In the genomic region with DNA sequence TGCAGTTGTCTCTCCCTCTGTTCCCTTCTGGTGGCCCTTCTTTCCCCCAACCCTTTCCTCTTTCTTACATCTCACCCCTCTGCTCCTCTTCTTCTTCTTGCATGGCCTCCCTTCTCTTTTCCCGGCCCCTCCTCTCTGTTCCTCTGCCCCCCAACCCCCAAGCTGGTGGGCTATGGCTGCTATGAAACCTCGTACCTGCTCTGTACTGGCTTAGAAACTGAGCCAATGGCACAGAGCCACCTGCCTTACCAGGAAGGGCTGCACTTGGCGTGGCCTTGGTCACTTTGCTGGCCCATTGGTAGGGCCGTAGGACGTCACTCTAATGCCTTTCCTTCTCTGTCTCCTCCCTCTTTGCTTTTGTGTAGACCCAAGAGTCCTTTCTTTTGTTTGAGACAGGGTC, we compare ENCODE assay signal across 18 cellular contexts.
DNase-seq lines count a peak whose midpoint lies in the region; ATAC-seq and TF ChIP-seq lines count a peak whose summit lies in the region.
"Had no signal": no experiment of that assay in that cellular context is flagged by ENCODE, and none has a peak within 500 bp of the region (broad histone marks: within the 10 kb centered on the region; RNA-seq: fewer than 3 reads in every experiment).

No MANE protein-coding gene starts in this region.

- no peak for TF ChIP-seq CTCF in upper lobe of left lung (IDR thresholded peaks at IDR 0.05)
- TF ChIP-seq CTCF in progenitor cell of endocrine pancreas (IDR thresholded peaks at IDR 0.05; ENCODE audit: unreplicated experiment), result no peak

- no peaks in the 10 kb centered on the region for H3K9me3 Mint-ChIP-seq in activated naive CD4-positive, alpha-beta T cell treated with anti-CD3 and anti-CD28 coated beads, Interleukin-2, amount 50 U/mL, for 72 hours
- H3K9me3 Mint-ChIP-seq in activated T-helper 1 cell treated with anti-CD3 and anti-CD28 coated beads, Interleukin-12 subunit alpha, Interleukin-12 subunit beta, Interleukin-2, Interleukin-4 antibody, amounts not matched to agents 30 ng/mL and 10 ng/mL and 1 ng/mL, durations not matched to agents 14 hours and 24 hours and 36 hours, result no peaks in the 10 kb centered on the region
- H3K9me3 Mint-ChIP-seq in naive B cell, result no peaks in the 10 kb centered on the region
- H3K9me3 Mint-ChIP-seq in progenitor cell of endocrine pancreas (ENCODE audit: low read depth), result no peaks in the 10 kb centered on the region
- H3K9me3 Mint-ChIP-seq: nephron had no signal

- no peak for TF ChIP-seq EP300 in upper lobe of left lung (IDR thresholded peaks at IDR 0.05)

- H3K4me1 ChIP-seq in upper lobe of left lung, result peaks cover 68 to 82% (median 70%) of the 10 kb centered on the region in 4 donors

- peaks cover 0 to 6% of the 10 kb centered on the region in 2 donors for H3K36me3 Mint-ChIP-seq in activated naive CD4-positive, alpha-beta T cell treated with anti-CD3 and anti-CD28 coated beads, Interleukin-2, amount 50 U/mL, for 72 hours
- peaks cover 19% of the 10 kb centered on the region for H3K36me3 Mint-ChIP-seq in activated T-helper 1 cell treated with anti-CD3 and anti-CD28 coated beads, Interleukin-12 subunit alpha, Interleukin-12 subunit beta, Interleukin-2, Interleukin-4 antibody, amounts not matched to agents 30 ng/mL and 10 ng/mL and 1 ng/mL, durations not matched to agents 14 hours and 24 hours and 36 hours (ENCODE audit: low read depth)
- H3K36me3 Mint-ChIP-seq in naive B cell, result peaks cover 0 to 4% of the 10 kb centered on the region in 2 donors
- H3K36me3 Mint-ChIP-seq in progenitor cell of endocrine pancreas (ENCODE audit: insufficient read depth), result peaks cover 4% of the 10 kb centered on the region

- H3K4me3 Mint-ChIP-seq in activated T-helper 1 cell treated with anti-CD3 and anti-CD28 coated beads, Interleukin-12 subunit alpha, Interleukin-12 subunit beta, Interleukin-2, Interleukin-4 antibody, amounts not matched to agents 30 ng/mL and 10 ng/mL and 1 ng/mL, durations not matched to agents 14 hours and 24 hours and 36 hours, result no peak overlapping the region
- H3K4me3 Mint-ChIP-seq in naive B cell (peak overlapping the region in 5 of 8 donors; percentile 16 to 70 (median 54)), progenitor cell of endocrine pancreas (ENCODE audit: low read depth) (no peak overlapping the region)
- H3K4me3 Mint-ChIP-seq: nephron had no signal

- H3K4me3 ChIP-seq in upper lobe of left lung (no peak overlapping the region), H7 (ENCODE audit: insufficient read depth, low read depth, low read length) (no peak overlapping the region)
- H3K4me3 ChIP-seq: adrenal gland, dorsolateral prefrontal cortex, GM12878, MG63 had no signal

- peaks cover 58% of the 10 kb centered on the region for H3K4me1 Mint-ChIP-seq in activated T-helper 1 cell treated with anti-CD3 and anti-CD28 coated beads, Interleukin-12 subunit alpha, Interleukin-12 subunit beta, Interleukin-2, Interleukin-4 antibody, amounts not matched to agents 30 ng/mL and 10 ng/mL and 1 ng/mL, durations not matched to agents 14 hours and 24 hours and 36 hours (ENCODE audit: low read depth)
- H3K4me1 Mint-ChIP-seq in naive B cell (peaks cover 57 to 70% (median 66%) of the 10 kb centered on the region in 3 donors), progenitor cell of endocrine pancreas (ENCODE audit: low read depth) (peaks cover 29% of the 10 kb centered on the region)

- DNase-seq in activated naive CD4-positive, alpha-beta T cell treated with anti-CD3 and anti-CD28 coated beads, Interleukin-2, amount 50 U/mL, for 72 hours (ENCODE audit: low spot score in 2 of 2), result no peak
- DNase-seq in activated naive CD4-positive, alpha-beta T cell treated with Interleukin-2 at 50 U/mL for 16 hours, result no peak
- DNase-seq in activated T-helper 1 cell treated with anti-CD3 and anti-CD28 coated beads, Interleukin-12 subunit alpha, Interleukin-12 subunit beta, Interleukin-2, Interleukin-4 antibody, amounts not matched to agents 30 ng/mL and 10 ng/mL and 1 ng/mL, durations not matched to agents 14 hours and 24 hours and 36 hours (ENCODE audit: low spot score), result no peak
- DNase-seq in naive B cell, result no peak
- DNase-seq in upper lobe of left lung, result no peak
- DNase-seq in islet precursor cell, result no peak
- no peak for DNase-seq in progenitor cell of endocrine pancreas (ENCODE audit: low spot score, unreplicated experiment)
- no peak for DNase-seq in H7
- DNase-seq: activated CD4-positive, alpha-beta T cell treated with anti-CD3 and anti-CD28 coated beads for 48 hours; DND-41; dorsolateral prefrontal cortex; foreskin melanocyte; kidney glomerular epithelial cell; MG63; small intestine had no signal

- H3K27ac Mint-ChIP-seq in activated naive CD4-positive, alpha-beta T cell treated with anti-CD3 and anti-CD28 coated beads, Interleukin-2, amount 50 U/mL, for 72 hours, result peak overlapping the region; percentile 36 to 53
- H3K27ac Mint-ChIP-seq in activated T-helper 1 cell treated with anti-CD3 and anti-CD28 coated beads, Interleukin-12 subunit alpha, Interleukin-12 subunit beta, Interleukin-2, Interleukin-4 antibody, amounts not matched to agents 30 ng/mL and 10 ng/mL and 1 ng/mL, durations not matched to agents 14 hours and 24 hours and 36 hours, result peak overlapping the region; percentile 82
- H3K27ac Mint-ChIP-seq in naive B cell (peak overlapping the region in 5 of 6 donors; percentile 53 to 93 (median 84)), progenitor cell of endocrine pancreas (no peak overlapping the region)

- intact Hi-C loops in activated T-helper 1 cell treated with anti-CD3 and anti-CD28 coated beads, Interleukin-12 subunit alpha, Interleukin-12 subunit beta, Interleukin-2, Interleukin-4 antibody, amounts not matched to agents 30 ng/mL and 10 ng/mL and 1 ng/mL, durations not matched to agents 14 hours and 24 hours and 36 hours (cut with micrococcal nuclease), result no loop called here

- no peaks in the 10 kb centered on the region for H3K27me3 ChIP-seq in upper lobe of left lung
- no peaks in the 10 kb centered on the region for H3K27me3 ChIP-seq in H7 (ENCODE audit: control insufficient read depth, insufficient read depth, low read length)
- H3K27me3 ChIP-seq: adrenal gland, dorsolateral prefrontal cortex, MG63 had no signal

- peak overlapping the region; percentile 80 to 86 (median 83) for H3K27ac ChIP-seq in upper lobe of left lung

- ATAC-seq in activated naive CD4-positive, alpha-beta T cell treated with anti-CD3 and anti-CD28 coated beads, Interleukin-2, amount 50 U/mL, for 72 hours, result no peak
- no peak for ATAC-seq in naive B cell (ENCODE audit: low read depth in 2 of 2)
- no peak for ATAC-seq in upper lobe of left lung (ENCODE audit: low FRiP score in 2 of 2)
- ATAC-seq: GM12878 had no signal

- H3K36me3 ChIP-seq in upper lobe of left lung, result peaks cover 0 to 28% (median 11%) of the 10 kb centered on the region in 4 donors
- H3K36me3 ChIP-seq in H7 (replicated peaks; ENCODE audit: control insufficient read depth, insufficient read depth, low read length), result no peaks in the 10 kb centered on the region

- H3K9me3 ChIP-seq in upper lobe of left lung, result no peaks in the 10 kb centered on the region
- H3K9me3 ChIP-seq: adrenal gland, MG63 had no signal

- no peaks in the 10 kb centered on the region for H3K27me3 Mint-ChIP-seq in activated T-helper 1 cell treated with anti-CD3 and anti-CD28 coated beads, Interleukin-12 subunit alpha, Interleukin-12 subunit beta, Interleukin-2, Interleukin-4 antibody, amounts not matched to agents 30 ng/mL and 10 ng/mL and 1 ng/mL, durations not matched to agents 14 hours and 24 hours and 36 hours (ENCODE audit: insufficient read depth)
- H3K27me3 Mint-ChIP-seq in naive B cell (no peaks in the 10 kb centered on the region), progenitor cell of endocrine pancreas (no peaks in the 10 kb centered on the region)

- TF ChIP-seq POLR2A in upper lobe of left lung (IDR thresholded peaks at IDR 0.05), result no peak

- WGBS in upper lobe of left lung, 2 donors, result 96 to 98% methylated on average over 5 of the region's 5 CpGs

Comparison
In these comparisons a context has a peak if more than half of its experiments do, and no peak if none do; other contexts are left out.
1. H3K4me3 Mint-ChIP-seq: peak in naive B cell (5 of 8); none in activated T-helper 1 cell treated with anti-CD3 and anti-CD28 coated beads, Interleukin-12 subunit alpha, Interleukin-12 subunit beta, Interleukin-2, Interleukin-4 antibody, amounts not matched to agents 30 ng/mL and 10 ng/mL and 1 ng/mL, durations not matched to agents 14 hours and 24 hours and 36 hours (single experiment) and progenitor cell of endocrine pancreas (single experiment).